21 cellular contexts compared by ENCODE assay signal in the genomic region with DNA sequence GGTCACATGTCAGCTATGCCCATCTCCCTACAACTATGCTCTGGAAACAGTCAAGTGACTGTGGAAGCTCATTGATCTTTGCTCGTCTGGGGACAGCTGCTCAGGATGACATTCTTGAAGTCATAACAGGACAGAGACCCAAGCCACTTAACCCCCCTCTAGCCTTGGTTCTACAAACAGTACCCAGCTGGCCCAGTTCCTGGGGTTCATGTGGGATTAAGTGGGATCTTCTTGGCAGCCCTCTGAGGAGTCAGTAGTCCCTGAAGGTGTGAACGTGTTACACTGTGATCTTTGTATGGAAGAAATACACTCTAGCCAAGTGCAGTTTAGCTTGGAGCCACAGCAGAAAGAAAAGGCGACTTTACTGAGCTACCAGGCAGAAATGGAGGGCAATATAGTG. TPM values are rescaled to one million over a fixed set of nuclear protein-coding genes. Genes with fewer than 3 reads are reported as not detected.
DNase-seq lines count a peak whose midpoint lies in the region; TF ChIP-seq lines count a peak whose summit lies in the region.
"Had no signal": no experiment of that assay in that cellular context is flagged by ENCODE, and none has a peak within 500 bp of the region (broad histone marks: within the 10 kb centered on the region; RNA-seq: fewer than 3 reads in every experiment).

No MANE protein-coding gene starts in this region.

- CTCF ChIA-PET in activated CD4-positive, alpha-beta memory T cell treated with anti-CD3 and anti-CD28 coated beads, Interleukin-2, amount 10 ng/mL, durations not matched to agents 7 days and 5 days (lab: Charles Lee), result interaction anchor here (0.6 kb wide), 1 partner anchor 188 kb away, joined by 3 read pairs; no protein-coding TSS in a partner anchor
- CTCF ChIA-PET in activated CD4-positive, alpha-beta memory T cell treated with anti-CD3 and anti-CD28 coated beads for 36 hours (lab: Charles Lee), result no interaction called here
- CTCF ChIA-PET in MCF 10A (lab: Yijun Ruan, JAX), result interaction anchor here (0.5 to 1.3 kb wide), 4 partner anchors 12 to 1515 kb away, joined by 3 to 6 read pairs (median 3); no protein-coding TSS in a partner anchor

- TF ChIP-seq POLR2A in breast epithelium (IDR thresholded peaks at IDR 0.05) (no peak), prostate gland (IDR thresholded peaks at IDR 0.05) (no peak)

- H3K4me2 ChIP-seq in osteoblast (ENCODE audit: insufficient read depth, low read length), result no peak overlapping the region
- H3K4me2 ChIP-seq: BLaER1 had no signal

- H3K4me1 ChIP-seq in breast epithelium, result peaks cover 4 to 10% of the 10 kb centered on the region in 2 donors
- no peaks in the 10 kb centered on the region for H3K4me1 ChIP-seq in osteoblast (ENCODE audit: insufficient read depth, low read length)
- peaks cover 11% of the 10 kb centered on the region for H3K4me1 ChIP-seq in prostate gland (replicated peaks)
- H3K4me1 ChIP-seq: BLaER1 had no signal

- TF ChIP-seq CTCF in MCF 10A (IDR thresholded peaks at IDR 0.05; ENCODE audit: unreplicated experiment) (no peak), breast epithelium (IDR thresholded peaks at IDR 0.05) (no peak), endothelial cell (IDR thresholded peaks at IDR 0.05; ENCODE audit: unreplicated experiment) (no peak), osteoblast (IDR thresholded peaks at IDR 0.05; ENCODE audit: extremely low read depth, low read depth, low read length) (no peak), prostate gland (IDR thresholded peaks at IDR 0.05) (no peak)

- H3K27ac Mint-ChIP-seq in activated CD4-positive, alpha-beta memory T cell treated with anti-CD3 and anti-CD28 coated beads, Interleukin-2, amount 10 ng/mL, durations not matched to agents 7 days and 5 days, result peak overlapping the region; percentile 34
- H3K27ac Mint-ChIP-seq in activated CD4-positive, alpha-beta memory T cell treated with anti-CD3 and anti-CD28 coated beads for 36 hours, result no peak overlapping the region
- H3K27ac Mint-ChIP-seq in MCF 10A (ENCODE audit: low read depth, unreplicated experiment), result peak overlapping the region; percentile 39
- no peak overlapping the region for H3K27ac Mint-ChIP-seq in endothelial cell (ENCODE audit: unreplicated experiment)
- H3K27ac Mint-ChIP-seq: B cell; CD4-positive, CD25-positive, alpha-beta regulatory T cell; CD8-positive, alpha-beta T cell had no signal

- WGBS in prostate gland, result 79% methylated on average over 3 of the region's 3 CpGs

- no peaks in the 10 kb centered on the region for H3K9me3 Mint-ChIP-seq in activated CD4-positive, alpha-beta memory T cell treated with anti-CD3 and anti-CD28 coated beads, Interleukin-2, amount 10 ng/mL, durations not matched to agents 7 days and 5 days
- H3K9me3 Mint-ChIP-seq in activated CD4-positive, alpha-beta memory T cell treated with anti-CD3 and anti-CD28 coated beads for 36 hours, result no peaks in the 10 kb centered on the region
- no peaks in the 10 kb centered on the region for H3K9me3 Mint-ChIP-seq in MCF 10A (ENCODE audit: unreplicated experiment)
- no peaks in the 10 kb centered on the region for H3K9me3 Mint-ChIP-seq in endothelial cell (ENCODE audit: unreplicated experiment)
- H3K9me3 Mint-ChIP-seq: CD4-positive, CD25-positive, alpha-beta regulatory T cell; CD8-positive, alpha-beta T cell had no signal

- no peak overlapping the region for H2AFZ ChIP-seq in osteoblast (ENCODE audit: low read length)
- H2AFZ ChIP-seq: GM23248 had no signal

- H3K36me3 ChIP-seq in breast epithelium, result no peaks in the 10 kb centered on the region
- H3K36me3 ChIP-seq in osteoblast (ENCODE audit: insufficient read depth, low read length), result peaks cover 78% of the 10 kb centered on the region
- H3K36me3 ChIP-seq in prostate gland, result peaks cover 4 to 5% of the 10 kb centered on the region in 2 donors

- DNase-seq in activated CD4-positive, alpha-beta memory T cell treated with anti-CD3 and anti-CD28 coated beads, Interleukin-2, amount 10 ng/mL, durations not matched to agents 7 days and 5 days, result no peak
- DNase-seq in activated CD4-positive, alpha-beta memory T cell treated with anti-CD3 and anti-CD28 coated beads for 36 hours, result no peak
- no peak for DNase-seq in MCF 10A (ENCODE audit: unreplicated experiment)
- DNase-seq in breast epithelium (ENCODE audit: low spot score in 2 of 2), result no peak
- no peak for DNase-seq in endothelial cell (ENCODE audit: low spot score)
- DNase-seq in osteoblast (ENCODE audit: insufficient read length, low spot score, missing footprints), result peak; percentile 62
- no peak for DNase-seq in prostate gland (ENCODE audit: low spot score)
- no peak for DNase-seq in DMS79 (lab: John Stamatoyannopoulos, UW)
- DNase-seq: Caco-2; CD4-positive, CD25-positive, alpha-beta regulatory T cell; CD8-positive, alpha-beta T cell; DMS153; EL; GDM1; GM23248; HCEC 1CT had no signal

- H3K27me3 ChIP-seq in breast epithelium (no peaks in the 10 kb centered on the region), osteoblast (ENCODE audit: insufficient read depth, low read length) (no peaks in the 10 kb centered on the region), prostate gland (replicated peaks; ENCODE audit: insufficient read depth) (no peaks in the 10 kb centered on the region)
- H3K27me3 ChIP-seq: BLaER1 had no signal

- H3K27me3 Mint-ChIP-seq in activated CD4-positive, alpha-beta memory T cell treated with anti-CD3 and anti-CD28 coated beads, Interleukin-2, amount 10 ng/mL, durations not matched to agents 7 days and 5 days, result no peaks in the 10 kb centered on the region
- no peaks in the 10 kb centered on the region for H3K27me3 Mint-ChIP-seq in activated CD4-positive, alpha-beta memory T cell treated with anti-CD3 and anti-CD28 coated beads for 36 hours
- H3K27me3 Mint-ChIP-seq in MCF 10A (ENCODE audit: insufficient read depth, unreplicated experiment) (no peaks in the 10 kb centered on the region), endothelial cell (ENCODE audit: unreplicated experiment) (peaks cover 6% of the 10 kb centered on the region)
- H3K27me3 Mint-ChIP-seq: B cell; CD4-positive, CD25-positive, alpha-beta regulatory T cell had no signal

- no peak overlapping the region for H3K27ac ChIP-seq in breast epithelium
- H3K27ac ChIP-seq in osteoblast (ENCODE audit: low read depth, low read length), result no peak overlapping the region
- no peak overlapping the region for H3K27ac ChIP-seq in prostate gland
- H3K27ac ChIP-seq: 22Rv1, BLaER1, C4-2B, GM23248 had no signal

- H3K79me2 ChIP-seq in osteoblast (ENCODE audit: insufficient read depth, low read length), result peaks cover 25% of the 10 kb centered on the region

- intact Hi-C loops in activated CD4-positive, alpha-beta memory T cell treated with anti-CD3 and anti-CD28 coated beads for 36 hours (cut with micrococcal nuclease), result no loop called here
- intact Hi-C loops in MCF 10A (cut with micrococcal nuclease) (no loop called here), breast epithelium (cut with DNase I; ENCODE audit: low total_unique reads) (no loop called here), prostate gland (cut with DNase I) (no loop called here)

- POLR2A ChIA-PET in activated CD4-positive, alpha-beta memory T cell treated with anti-CD3 and anti-CD28 coated beads, Interleukin-2, amount 10 ng/mL, durations not matched to agents 7 days and 5 days (lab: Charles Lee), result no interaction called here
- POLR2A ChIA-PET in activated CD4-positive, alpha-beta memory T cell treated with anti-CD3 and anti-CD28 coated beads for 36 hours (lab: Charles Lee), result no interaction called here
- POLR2A ChIA-PET in MCF 10A (lab: Yijun Ruan, JAX), result interaction anchor here (0.7 kb wide), 1 partner anchor 42 kb away, joined by 3 read pairs; no protein-coding TSS in a partner anchor

- peaks cover 26% of the 10 kb centered on the region for H4K20me1 ChIP-seq in osteoblast (ENCODE audit: insufficient read depth, low read length)

- peaks cover 69% of the 10 kb centered on the region for H3K36me3 Mint-ChIP-seq in activated CD4-positive, alpha-beta memory T cell treated with anti-CD3 and anti-CD28 coated beads, Interleukin-2, amount 10 ng/mL, durations not matched to agents 7 days and 5 days (ENCODE audit: low read depth)
- peaks cover 44% of the 10 kb centered on the region for H3K36me3 Mint-ChIP-seq in activated CD4-positive, alpha-beta memory T cell treated with anti-CD3 and anti-CD28 coated beads for 36 hours
- H3K36me3 Mint-ChIP-seq in MCF 10A (ENCODE audit: insufficient read depth, unreplicated experiment) (peaks cover 87% of the 10 kb centered on the region), endothelial cell (ENCODE audit: low read depth, unreplicated experiment) (peaks cover 57% of the 10 kb centered on the region)

- H3K4me1 Mint-ChIP-seq in activated CD4-positive, alpha-beta memory T cell treated with anti-CD3 and anti-CD28 coated beads, Interleukin-2, amount 10 ng/mL, durations not matched to agents 7 days and 5 days, result peaks cover 10% of the 10 kb centered on the region
- no peaks in the 10 kb centered on the region for H3K4me1 Mint-ChIP-seq in activated CD4-positive, alpha-beta memory T cell treated with anti-CD3 and anti-CD28 coated beads for 36 hours (ENCODE audit: low read depth)
- peaks cover 10% of the 10 kb centered on the region for H3K4me1 Mint-ChIP-seq in MCF 10A (ENCODE audit: insufficient read depth, unreplicated experiment)
- H3K4me1 Mint-ChIP-seq in endothelial cell (ENCODE audit: unreplicated experiment), result no peaks in the 10 kb centered on the region
- H3K4me1 Mint-ChIP-seq: B cell had no signal

- H3K4me3 ChIP-seq in breast epithelium (no peak overlapping the region), osteoblast (ENCODE audit: insufficient read depth, low read length) (no peak overlapping the region), prostate gland (no peak overlapping the region)
- H3K4me3 ChIP-seq: BLaER1, GM12878, GM23248 had no signal

- no peak overlapping the region for H3K4me3 Mint-ChIP-seq in activated CD4-positive, alpha-beta memory T cell treated with anti-CD3 and anti-CD28 coated beads, Interleukin-2, amount 10 ng/mL, durations not matched to agents 7 days and 5 days
- H3K4me3 Mint-ChIP-seq in activated CD4-positive, alpha-beta memory T cell treated with anti-CD3 and anti-CD28 coated beads for 36 hours, result no peak overlapping the region
- H3K4me3 Mint-ChIP-seq in MCF 10A (ENCODE audit: unreplicated experiment), result no peak overlapping the region
- H3K4me3 Mint-ChIP-seq in endothelial cell (ENCODE audit: unreplicated experiment), result peak overlapping the region; percentile 57
- H3K4me3 Mint-ChIP-seq: B cell; CD4-positive, CD25-positive, alpha-beta regulatory T cell; CD8-positive, alpha-beta T cell had no signal

- no peaks in the 10 kb centered on the region for H3K9me3 ChIP-seq in breast epithelium
- no peaks in the 10 kb centered on the region for H3K9me3 ChIP-seq in osteoblast (ENCODE audit: low read depth, low read length)
- H3K9me3 ChIP-seq in prostate gland, result no peaks in the 10 kb centered on the region
- H3K9me3 ChIP-seq: BLaER1, Caco-2 had no signal

- BruUV-seq in MCF 10A (replicated peaks; lab: Mats Ljungman, UMichigan), result no TSS peak

RNA-seq across cellular contexts. Expression of a gene that starts 25.8 kb away (rescaled TPM):
- total RNA-seq in activated CD4-positive, alpha-beta memory T cell treated with anti-CD3 and anti-CD28 coated beads, Interleukin-2, amount 10 ng/mL, durations not matched to agents 7 days and 5 days, result 10 to 100 TPM; 39.2 to 39.6 TPM
- 10 to 100 TPM; 24.4 TPM for total RNA-seq in activated CD4-positive, alpha-beta memory T cell treated with anti-CD3 and anti-CD28 coated beads for 36 hours
- total RNA-seq in MCF 10A (2022) (33.3 and 38.1 TPM in 2 replicates), breast epithelium (10 to 100 TPM; 28.8 to 32.8 (median 29.1) TPM), endothelial cell (ENCODE audit: unreplicated experiment) (36.4 TPM), osteoblast (34.5 and 38.4 TPM in 2 replicates), prostate gland (10 to 100 TPM; 28.2 to 56.9 TPM)

RNA-seq across cellular contexts. Expression of a gene that starts 26.0 kb away (rescaled TPM):
- total RNA-seq in activated CD4-positive, alpha-beta memory T cell treated with anti-CD3 and anti-CD28 coated beads, Interleukin-2, amount 10 ng/mL, durations not matched to agents 7 days and 5 days, result 10 to 100 TPM; 80.4 to 85.4 TPM
- total RNA-seq in activated CD4-positive, alpha-beta memory T cell treated with anti-CD3 and anti-CD28 coated beads for 36 hours, result 10 to 100 TPM; 71.6 to 73.3 TPM
- total RNA-seq in MCF 10A (2022) (67.3 and 77.3 TPM in 2 replicates), breast epithelium (10 to 100 TPM; 57.2 to 79.0 (median 58.1) TPM), endothelial cell (ENCODE audit: unreplicated experiment) (111 TPM), osteoblast (48.0 and 48.1 TPM in 2 replicates), prostate gland (10 to 100 TPM; 57.4 to 60.8 TPM)

Comparison
In these comparisons a context has a peak if more than half of its experiments do, and no peak if none do; other contexts are left out.
1. H3K27ac Mint-ChIP-seq: peak in activated CD4-positive, alpha-beta memory T cell treated with anti-CD3 and anti-CD28 coated beads, Interleukin-2, amount 10 ng/mL, durations not matched to agents 7 days and 5 days (single experiment) and MCF 10A (single experiment); none in activated CD4-positive, alpha-beta memory T cell treated with anti-CD3 and anti-CD28 coated beads for 36 hours (single experiment) and endothelial cell (single experiment).